In genomic region chr17:40419559-40420331, GRCh38 we compare ENCODE assay signal across 13 cellular contexts. TPM values are rescaled to one million over a fixed set of nuclear protein-coding genes. Genes with fewer than 3 reads are reported as not detected.
A peak's percentile ranks its signal among the peaks of the same experiment; 100 is the strongest.
DNase-seq lines count a peak whose midpoint lies in the region; ATAC-seq and TF ChIP-seq lines count a peak whose summit lies in the region.
"Had no signal": no experiment of that assay in that cellular context is flagged by ENCODE, and none has a peak within 500 bp of the region (broad histone marks: within the 10 kb centered on the region; RNA-seq: fewer than 3 reads in every experiment).

No MANE protein-coding gene starts in this region.

- H3K36me3 Mint-ChIP-seq in activated naive CD8-positive, alpha-beta T cell treated with anti-CD3 and anti-CD28 coated beads, Interleukin-2, amount 10 ng/mL, durations not matched to agents 7 days and 5 days, result peaks cover 15% of the 10 kb centered on the region

- peak overlapping the region; percentile 67 for H3K27ac Mint-ChIP-seq in activated naive CD8-positive, alpha-beta T cell treated with anti-CD3 and anti-CD28 coated beads, Interleukin-2, amount 10 ng/mL, durations not matched to agents 7 days and 5 days

- no peak overlapping the region for H3K4me3 ChIP-seq in SK-N-SH (ENCODE audit: low read depth in 2 of 2, low read length in 1 of 2)
- no peak overlapping the region for H3K4me3 ChIP-seq in osteoblast (ENCODE audit: insufficient read depth, low read length)
- no peak overlapping the region for H3K4me3 ChIP-seq in upper lobe of left lung

- no peak for ATAC-seq in SK-N-SH treated with all-trans-retinoic acid at 6 μM for 48 hours
- no peak for ATAC-seq in activated naive CD8-positive, alpha-beta T cell treated with anti-CD3 and anti-CD28 coated beads, Interleukin-2, amount 10 ng/mL, durations not matched to agents 7 days and 5 days (ENCODE audit: low read depth)
- ATAC-seq in upper lobe of left lung (ENCODE audit: low FRiP score in 2 of 2), result no peak
- ATAC-seq in HG02623 (IDR thresholded peaks at IDR 0.05; ENCODE audit: unreplicated experiment), result no peak
- ATAC-seq in HG02981 (IDR thresholded peaks at IDR 0.05; ENCODE audit: unreplicated experiment), result no peak

- H3F3A ChIP-seq in SK-N-SH (replicated peaks; ENCODE audit: insufficient read depth), result peaks cover 4% of the 10 kb centered on the region

- H3K9me3 Mint-ChIP-seq in activated naive CD8-positive, alpha-beta T cell treated with anti-CD3 and anti-CD28 coated beads, Interleukin-2, amount 10 ng/mL, durations not matched to agents 7 days and 5 days, result no peaks in the 10 kb centered on the region

- H3K4me1 Mint-ChIP-seq in activated naive CD8-positive, alpha-beta T cell treated with anti-CD3 and anti-CD28 coated beads, Interleukin-2, amount 10 ng/mL, durations not matched to agents 7 days and 5 days, result peaks cover 31% of the 10 kb centered on the region

- no peak for TF ChIP-seq CTCF in SK-N-SH (IDR thresholded peaks at IDR 0.05)
- TF ChIP-seq CTCF in osteoblast (IDR thresholded peaks at IDR 0.05; ENCODE audit: extremely low read depth, low read depth, low read length), result no peak
- no peak for TF ChIP-seq CTCF in upper lobe of left lung (IDR thresholded peaks at IDR 0.05)

- H3K4me2 ChIP-seq in SK-N-SH (no peak overlapping the region), osteoblast (ENCODE audit: insufficient read depth, low read length) (no peak overlapping the region)

- no peaks in the 10 kb centered on the region for H3K36me3 ChIP-seq in SK-N-SH (replicated peaks in 1 of 2; ENCODE audit: control insufficient read depth in 1 of 2, insufficient read depth in 2 of 2, low read length in 1 of 2)
- peaks cover 6% of the 10 kb centered on the region for H3K36me3 ChIP-seq in osteoblast (ENCODE audit: insufficient read depth, low read length)
- H3K36me3 ChIP-seq in upper lobe of left lung, result no peaks in the 10 kb centered on the region

- no peaks in the 10 kb centered on the region for H3K27me3 Mint-ChIP-seq in activated naive CD8-positive, alpha-beta T cell treated with anti-CD3 and anti-CD28 coated beads, Interleukin-2, amount 10 ng/mL, durations not matched to agents 7 days and 5 days

- POLR2A ChIA-PET in SK-N-SH (lab: Yijun Ruan, JAX), result interaction anchor here (1.1 to 1.6 kb wide), 2 partner anchors 58 to 112 kb away, joined by 3 to 4 read pairs; no protein-coding TSS in a partner anchor
- POLR2A ChIA-PET in activated naive CD8-positive, alpha-beta T cell treated with anti-CD3 and anti-CD28 coated beads, Interleukin-2, amount 10 ng/mL, durations not matched to agents 7 days and 5 days (lab: Charles Lee), result interaction anchor here (0.6 to 1.8 kb wide), 5 partner anchors 57 to 191 kb away, joined by 3 to 6 read pairs (median 4); no protein-coding TSS in a partner anchor

- DNase-seq in SK-N-SH (peak; percentile 47), NCI-H2029 (lab: John Stamatoyannopoulos, UW) (peak; percentile 51), osteoblast (ENCODE audit: insufficient read length, low spot score, missing footprints) (no peak), upper lobe of left lung (no peak)
- DNase-seq in activated naive CD8-positive, alpha-beta T cell treated with anti-CD3 and anti-CD28 coated beads, Interleukin-2, amount 10 ng/mL, durations not matched to agents 7 days and 5 days, result peak; percentile 25
- DNase-seq: aorta, foreskin fibroblast, Kasumi-1 had no signal

- H3K4me1 ChIP-seq in SK-N-SH (ENCODE audit: control insufficient read depth in 1 of 2, insufficient read depth in 2 of 2, low read depth in 1 of 2, low read length in 1 of 2) (peaks cover 0 to 10% of the 10 kb centered on the region in 2 experiments; a peak in 2 of 4 replicates), osteoblast (ENCODE audit: insufficient read depth, low read length) (peaks cover 23% of the 10 kb centered on the region), upper lobe of left lung (peaks cover 14 to 48% (median 25%) of the 10 kb centered on the region in 4 donors)

- peak overlapping the region; percentile 13; the same call in 1 of the 2 replicates for H2AFZ ChIP-seq in SK-N-SH (ENCODE audit: low read depth)
- H2AFZ ChIP-seq in osteoblast (ENCODE audit: low read length), result peak overlapping the region; percentile 67

- no peak for TF ChIP-seq EP300 in SK-N-SH (IDR thresholded peaks at IDR 0.05; ENCODE audit: borderline replicate concordance in 1 of 2, low read depth in 1 of 2, low read length in 1 of 2)
- peak in 1 of 4 donors; percentile 9 for TF ChIP-seq EP300 in upper lobe of left lung (IDR thresholded peaks at IDR 0.05)

- peak overlapping the region; percentile 50 for H3K4me3 Mint-ChIP-seq in activated naive CD8-positive, alpha-beta T cell treated with anti-CD3 and anti-CD28 coated beads, Interleukin-2, amount 10 ng/mL, durations not matched to agents 7 days and 5 days

- no peaks in the 10 kb centered on the region for H4K20me1 ChIP-seq in SK-N-SH (ENCODE audit: insufficient read depth)
- H4K20me1 ChIP-seq in osteoblast (ENCODE audit: insufficient read depth, low read length), result no peaks in the 10 kb centered on the region

- H3K27ac ChIP-seq in SK-N-SH (ENCODE audit: low read depth in 2 of 2, low read length in 1 of 2), result peak overlapping the region in 1 of 2 experiments; percentile 29; a peak in 1 of 4 replicates
- H3K27ac ChIP-seq in osteoblast (ENCODE audit: low read depth, low read length), result no peak overlapping the region
- H3K27ac ChIP-seq in upper lobe of left lung, result peak overlapping the region in 2 of 4 donors; percentile 17 to 48

- CTCF ChIA-PET in SK-N-SH (lab: Yijun Ruan, JAX), result interaction anchor here (0.6 to 16.1 kb wide), 9 partner anchors 9 to 140 kb away, joined by 4 to 175 read pairs (median 5); no protein-coding TSS in a partner anchor

- H3K79me2 ChIP-seq in SK-N-SH (ENCODE audit: insufficient read depth), result peaks cover 30% of the 10 kb centered on the region
- peaks cover 27% of the 10 kb centered on the region for H3K79me2 ChIP-seq in osteoblast (ENCODE audit: insufficient read depth, low read length)

- H3K9ac ChIP-seq in SK-N-SH, result no peak overlapping the region

- H3K9me2 ChIP-seq in SK-N-SH, result no peaks in the 10 kb centered on the region

- no peak for TF ChIP-seq POLR2A in upper lobe of left lung (IDR thresholded peaks at IDR 0.05)

- WGBS in SK-N-SH (ENCODE audit: low lambda C conversion rate), result 84% methylated on average over 9 of the region's 11 CpGs
- WGBS in upper lobe of left lung, 2 donors, result 31 to 42% methylated on average over 9 to 11 of the region's 11 CpGs

- H3K9me3 ChIP-seq in SK-N-SH (no peaks in the 10 kb centered on the region), osteoblast (ENCODE audit: low read depth, low read length) (no peaks in the 10 kb centered on the region), upper lobe of left lung (no peaks in the 10 kb centered on the region)

- H3K27me3 ChIP-seq in SK-N-SH (ENCODE audit: insufficient read depth), result no peaks in the 10 kb centered on the region
- no peaks in the 10 kb centered on the region for H3K27me3 ChIP-seq in osteoblast (ENCODE audit: insufficient read depth, low read length)
- no peaks in the 10 kb centered on the region for H3K27me3 ChIP-seq in upper lobe of left lung

- TF ChIP-seq RAD21 in SK-N-SH (IDR thresholded peaks at IDR 0.05; ENCODE audit: low read length), result no peak

TF ChIP-seq in SK-N-SH, 30 proteins besides CTCF, POLR2A, EP300 and RAD21 (continues in another document):
- no peak for TF ChIP-seq PBX3 (IDR thresholded peaks at IDR 0.05)
- TF ChIP-seq MEF2A (IDR thresholded peaks at IDR 0.05; ENCODE audit: borderline replicate concordance, low read depth), result no peak

TF ChIP-seq in SK-N-SH treated with all-trans-retinoic acid at 6 μM for 48 hours, 23 proteins besides CTCF, POLR2A, EP300 and RAD21 (continues in another document):
- no peak for TF ChIP-seq GLIS3 (CRISPR knock-in tag; IDR thresholded peaks at IDR 0.05)
- no peak for TF ChIP-seq ESRRG (CRISPR knock-in tag; IDR thresholded peaks at IDR 0.05)
- TF ChIP-seq ZNF8 (CRISPR knock-in tag; IDR thresholded peaks at IDR 0.05), result no peak
- no peak for TF ChIP-seq ZC3H10 (CRISPR knock-in tag; IDR thresholded peaks at IDR 0.05)
- no peak for TF ChIP-seq ZFP3 (CRISPR knock-in tag; IDR thresholded peaks at IDR 0.05)
- no peak for TF ChIP-seq ZFP30 (CRISPR knock-in tag; IDR thresholded peaks at IDR 0.05)
- TF ChIP-seq TOX (CRISPR knock-in tag; IDR thresholded peaks at IDR 0.05; ENCODE audit: borderline replicate concordance), result no peak
- no peak for TF ChIP-seq RARB (CRISPR knock-in tag; IDR thresholded peaks at IDR 0.05)

RNA-seq across cellular contexts. Expression of gene TOP2A, which starts 2.0 kb away (rescaled TPM):
- polyA plus RNA-seq in SK-N-SH (2012; rRNA removed), result 20.6 and 23.2 TPM in 2 replicates
- polyA plus RNA-seq in SK-N-SH (2012; cell fraction: cytosol; rRNA removed), result 31.8 and 42.2 TPM in 2 replicates
- 11.8 and 25.8 TPM in 2 replicates for polyA plus RNA-seq in SK-N-SH (2012; cell fraction: nucleus; rRNA removed)
- total RNA-seq in activated naive CD8-positive, alpha-beta T cell treated with anti-CD3 and anti-CD28 coated beads, Interleukin-2, amount 10 ng/mL, durations not matched to agents 7 days and 5 days, result 100 to 1,000 TPM; 313 to 314 TPM
- 14.5 and 15.9 TPM in 2 replicates for total RNA-seq in osteoblast
- total RNA-seq in upper lobe of left lung, result 10 to 100 TPM in 2 of 6 donors, 1 to 10 TPM in 3, under 1 TPM in 1; under 0.01 to 14.5 (median 6.2) TPM

RNA-seq across cellular contexts. Expression of gene IGFBP4, which starts 23.5 kb away (rescaled TPM):
- 101 and 128 TPM in 2 replicates for polyA plus RNA-seq in SK-N-SH (2012; rRNA removed)
- 92.5 and 132 TPM in 2 replicates for polyA plus RNA-seq in SK-N-SH (2012; cell fraction: cytosol; rRNA removed)
- 60.9 and 69.1 TPM in 2 replicates for polyA plus RNA-seq in SK-N-SH (2012; cell fraction: nucleus; rRNA removed)
- total RNA-seq in activated naive CD8-positive, alpha-beta T cell treated with anti-CD3 and anti-CD28 coated beads, Interleukin-2, amount 10 ng/mL, durations not matched to agents 7 days and 5 days, result 10 to 100 TPM; 12.2 to 13.2 TPM
- total RNA-seq in osteoblast (666 and 801 TPM in 2 replicates), upper lobe of left lung (100 to 1,000 TPM in 4 of 6 donors, 10 to 100 TPM in 2; 80.7 to 524 (median 169) TPM)

RNA-seq across cellular contexts. Expression of gene GJD3, which starts 55.2 kb away (rescaled TPM):
- polyA plus RNA-seq in SK-N-SH (2012; rRNA removed), result not detected in 2 replicates
- not detected in 2 replicates for polyA plus RNA-seq in SK-N-SH (2012; cell fraction: cytosol; rRNA removed)
- not detected in 2 replicates for polyA plus RNA-seq in SK-N-SH (2012; cell fraction: nucleus; rRNA removed)
- total RNA-seq in activated naive CD8-positive, alpha-beta T cell treated with anti-CD3 and anti-CD28 coated beads, Interleukin-2, amount 10 ng/mL, durations not matched to agents 7 days and 5 days, result under 1 TPM in 1 of 2 experiments, not detected in 1; 0.48 TPM
- total RNA-seq in osteoblast (1.8 and 2.7 TPM in 2 replicates), upper lobe of left lung (1 to 10 TPM in 4 of 6 donors, not detected in 2; 1.7 to 8.4 (median 4.5) TPM)
- total RNA-seq: myocyte; T-helper 2 cell treated with Interferon-gamma antibody and Interleukin-4, amounts not matched to agents 100 ng/mL and 5 ng/mL, for 36 hours had no signal
- polyA plus RNA-seq: aorta had no signal

Comparison
In these comparisons a context has a peak if more than half of its experiments do, and no peak if none do; other contexts are left out.
1. DNase-seq: peak in SK-N-SH (single experiment), NCI-H2029 (single experiment) and activated naive CD8-positive, alpha-beta T cell treated with anti-CD3 and anti-CD28 coated beads, Interleukin-2, amount 10 ng/mL, durations not matched to agents 7 days and 5 days (single experiment); none in osteoblast (single experiment) and upper lobe of left lung (0 of 2).
2. RNA of gene TOP2A, which starts 2.0 kb away (total RNA-seq): 313 to 314 TPM in activated naive CD8-positive, alpha-beta T cell treated with anti-CD3 and anti-CD28 coated beads, Interleukin-2, amount 10 ng/mL, durations not matched to agents 7 days and 5 days; 14.5 to 15.9 TPM in osteoblast and under 0.01 to 14.5 TPM in upper lobe of left lung; every median in the first group is over 10 times any median in the second.
3. RNA of gene IGFBP4, which starts 23.5 kb away (total RNA-seq): 666 to 801 TPM in osteoblast and 80.7 to 524 TPM in upper lobe of left lung; 12.2 to 13.2 TPM in activated naive CD8-positive, alpha-beta T cell treated with anti-CD3 and anti-CD28 coated beads, Interleukin-2, amount 10 ng/mL, durations not matched to agents 7 days and 5 days; every median in the first group is over 4 times any median in the second.